10 cellular contexts compared by ENCODE assay signal in genomic region chr22:46054878-46055158, GRCh38.
A peak's percentile ranks its signal among the peaks of the same experiment; 100 is the strongest.
DNase-seq lines count a peak whose midpoint lies in the region; ATAC-seq, FAIRE-seq and TF ChIP-seq lines count a peak whose summit lies in the region.
"Had no signal": no experiment of that assay in that cellular context is flagged by ENCODE, and none has a peak within 500 bp of the region (broad histone marks: within the 10 kb centered on the region; RNA-seq: fewer than 3 reads in every experiment).

No MANE protein-coding gene starts in this region.

- peak; percentile 12 for DNase-seq in DMS114 treated with DMSO at 0.1 percent for 48 hours (lab: John Stamatoyannopoulos, UW; ENCODE audit: unreplicated experiment)
- no peak for DNase-seq in RWPE1 (ENCODE audit: low spot score)
- DNase-seq in HUDEP-2 (lab: John Stamatoyannopoulos, UW; ENCODE audit: unreplicated experiment in 76 of 76): no peak
- no peak for DNase-seq in stimulated activated CD4-positive, alpha-beta T cell treated with anti-CD3 and anti-CD28 coated beads, Interleukin-1b, Interleukin-23, amount 100 ng/mL, for 48 hours
- DNase-seq in HTR-8/SVneo (ENCODE audit: insufficient read length, low spot score): no peak
- DNase-seq: activated CD8-positive, alpha-beta memory T cell treated with anti-CD3 and anti-CD28 coated beads, Interleukin-2, amount 50 U/mL, for 4 hours; NCI-H2029 had no signal

- H3K36me3 ChIP-seq in esophagus (ENCODE audit: control insufficient read depth in 2 of 2, insufficient read depth in 2 of 2, low read length in 1 of 2) (peaks cover 0 to 7% of the 10 kb centered on the region in 2 donors), rectal smooth muscle tissue (ENCODE audit: control insufficient read depth, insufficient read depth, low read length) (no peaks in the 10 kb centered on the region)

- 13 to 15% methylated on average over 5 of the region's 5 CpGs for WGBS in esophagus, 2 donors

- H3K9me3 ChIP-seq in esophagus (ENCODE audit: control insufficient read depth in 2 of 2, insufficient read depth in 1 of 2, low read depth in 1 of 2, low read length in 1 of 2): no peaks in the 10 kb centered on the region

- H3K27ac ChIP-seq in RWPE1 (peak overlapping the region; percentile 100), esophagus (ENCODE audit: low read depth in 2 of 2, low read length in 1 of 2) (peak overlapping the region; percentile 98 to 99), rectal smooth muscle tissue (ENCODE audit: low read depth, low read length) (peak overlapping the region; percentile 96)

- TF ChIP-seq CTCF in RWPE1 (conservative IDR thresholded peaks at IDR 0.05; ENCODE audit: low read depth): no peak

- H3K4me1 ChIP-seq in esophagus (ENCODE audit: control insufficient read depth in 2 of 2, insufficient read depth in 2 of 2, low read length in 1 of 2): peaks cover 14 to 38% of the 10 kb centered on the region in 2 donors
- H3K4me1 ChIP-seq in rectal smooth muscle tissue (ENCODE audit: control insufficient read depth, insufficient read depth, low read length): peaks cover 65% of the 10 kb centered on the region

- POLR2A ChIA-PET in RWPE1 (lab: Yijun Ruan, JAX; ENCODE audit: low non-redundant PET): no interaction called here

- CTCF ChIA-PET in RWPE1 (lab: Yijun Ruan, JAX): interaction anchor here (1.0 kb wide), 2 partner anchors 14 to 49 kb away, joined by 3 to 9 read pairs; no protein-coding TSS in a partner anchor

- H3K27me3 ChIP-seq in esophagus (ENCODE audit: control insufficient read depth in 1 of 2, insufficient read depth in 2 of 2, low read length in 2 of 2) (no peaks in the 10 kb centered on the region), rectal smooth muscle tissue (ENCODE audit: control insufficient read depth, insufficient read depth, low read length) (no peaks in the 10 kb centered on the region)

- H3K9ac ChIP-seq in rectal smooth muscle tissue (ENCODE audit: low read length): peak overlapping the region; percentile 64

- no peak for ATAC-seq in HG03521 (IDR thresholded peaks at IDR 0.05; ENCODE audit: unreplicated experiment)

- H3K4me3 ChIP-seq in esophagus (ENCODE audit: low read depth in 1 of 2, low read length in 2 of 2) (peak overlapping the region; percentile 55 to 61), rectal smooth muscle tissue (ENCODE audit: low read length) (peak overlapping the region; percentile 83)

- no peak for FAIRE-seq in HTR-8/SVneo (lab: Jason Lieb, UNC)
